ENCODE assay signal across 15 cellular contexts in the genomic region with DNA sequence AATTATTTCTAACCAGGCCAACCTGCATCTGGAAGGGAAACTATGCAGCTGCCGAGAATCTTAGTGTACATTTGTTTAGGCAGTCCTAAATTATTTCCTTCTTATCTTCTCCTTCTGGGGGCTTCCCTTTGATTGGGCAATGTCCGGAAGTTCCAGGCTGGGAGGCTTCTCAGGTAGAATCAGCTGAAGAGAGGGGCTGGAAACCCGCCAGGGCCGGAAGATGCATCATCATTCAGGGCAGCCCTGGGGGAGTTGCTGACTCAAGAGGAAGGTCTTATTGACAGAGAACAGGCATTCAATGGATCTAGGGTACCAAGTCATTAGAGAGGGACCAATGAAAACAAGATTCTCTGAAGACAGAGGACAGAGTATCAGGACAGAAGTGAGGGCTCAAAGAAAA.
A peak's percentile ranks its signal among the peaks of the same experiment; 100 is the strongest.
DNase-seq lines count a peak whose midpoint lies in the region; ATAC-seq and TF ChIP-seq lines count a peak whose summit lies in the region.
"Had no signal": no experiment of that assay in that cellular context is flagged by ENCODE, and none has a peak within 500 bp of the region (broad histone marks: within the 10 kb centered on the region; RNA-seq: fewer than 3 reads in every experiment).

No MANE protein-coding gene starts in this region.

- TF ChIP-seq CTCF in AG04450 (IDR thresholded peaks at IDR 0.05; ENCODE audit: low read depth, low read length): no peak

- CTCF ChIA-PET in AG04450 (lab: Charles Lee): interaction anchor here (0.5 to 0.6 kb wide), 2 partner anchors 9 to 223 kb away, joined by 3 to 6 read pairs; no protein-coding TSS in a partner anchor
- CTCF ChIA-PET in CD4-positive, alpha-beta memory T cell (lab: Charles Lee; ENCODE audit: partially characterized antibody): no interaction called here

- peaks cover 0 to 4% (median 0%) of the 10 kb centered on the region in 8 donors for H3K9me3 Mint-ChIP-seq in CD4-positive, alpha-beta memory T cell
- H3K9me3 Mint-ChIP-seq: nephron had no signal

- no peak overlapping the region for H3K4me3 Mint-ChIP-seq in CD4-positive, alpha-beta memory T cell
- H3K4me3 Mint-ChIP-seq: effector memory CD8-positive, alpha-beta T cell; IgD-negative memory B cell; nephron had no signal

- no peaks in the 10 kb centered on the region for H3K4me1 ChIP-seq in CD4-positive, alpha-beta memory T cell (ENCODE audit: insufficient read depth, low read length)

- H3K36me3 Mint-ChIP-seq in CD4-positive, alpha-beta memory T cell: no peaks in the 10 kb centered on the region
- H3K36me3 Mint-ChIP-seq: IgD-negative memory B cell had no signal

- H3K27ac ChIP-seq in AG04450 (ENCODE audit: low read depth, low read length): peak overlapping the region; percentile 49
- no peak overlapping the region for H3K27ac ChIP-seq in CD4-positive, alpha-beta memory T cell (ENCODE audit: low read depth, low read length)
- H3K27ac ChIP-seq: heart right ventricle had no signal

- H3K27me3 ChIP-seq in AG04450 (ENCODE audit: control insufficient read depth, insufficient read depth, low read length): no peaks in the 10 kb centered on the region
- H3K27me3 ChIP-seq in CD4-positive, alpha-beta memory T cell (ENCODE audit: insufficient read depth, low read length): no peaks in the 10 kb centered on the region
- H3K27me3 ChIP-seq: heart right ventricle had no signal

- H3K36me3 ChIP-seq in CD4-positive, alpha-beta memory T cell (ENCODE audit: insufficient read depth, low read length): no peaks in the 10 kb centered on the region
- H3K36me3 ChIP-seq: heart right ventricle had no signal

- POLR2A ChIA-PET in AG04450 (lab: Yijun Ruan, JAX): interaction anchor here (2.1 kb wide), 1 partner anchor 136 kb away, joined by 8 read pairs; no protein-coding TSS in a partner anchor
- POLR2A ChIA-PET in CD4-positive, alpha-beta memory T cell (lab: Charles Lee; ENCODE audit: partially characterized antibody): no interaction called here

- H3K27me3 Mint-ChIP-seq in CD4-positive, alpha-beta memory T cell: peaks cover 0 to 5% of the 10 kb centered on the region in 2 donors

- H3K9me3 ChIP-seq in AG04450 (ENCODE audit: control insufficient read depth, insufficient read depth, low read length): no peaks in the 10 kb centered on the region
- H3K9me3 ChIP-seq in CD4-positive, alpha-beta memory T cell (ENCODE audit: control insufficient read depth in 1 of 2, low read length in 2 of 2): no peaks in the 10 kb centered on the region
- H3K9me3 ChIP-seq: heart right ventricle had no signal

- peaks cover 0 to 13% (median 0%) of the 10 kb centered on the region in 4 donors for H3K4me1 Mint-ChIP-seq in CD4-positive, alpha-beta memory T cell
- H3K4me1 Mint-ChIP-seq: IgD-negative memory B cell had no signal

- H3K4me3 ChIP-seq in AG04450 (ENCODE audit: low read depth, low read length): no peak overlapping the region
- no peak overlapping the region for H3K4me3 ChIP-seq in CD4-positive, alpha-beta memory T cell (ENCODE audit: low read length in 2 of 2)
- H3K4me3 ChIP-seq: heart right ventricle had no signal

- H3K27ac Mint-ChIP-seq in CD4-positive, alpha-beta memory T cell: no peak overlapping the region
- H3K27ac Mint-ChIP-seq: effector memory CD8-positive, alpha-beta T cell; IgD-negative memory B cell had no signal

- intact Hi-C loops in CD4-positive, alpha-beta memory T cell (cut with micrococcal nuclease): no loop called here

- ATAC-seq in GM19035 (IDR thresholded peaks at IDR 0.05; ENCODE audit: unreplicated experiment) (no peak), GM21786 (IDR thresholded peaks at IDR 0.05; ENCODE audit: unreplicated experiment) (no peak), HG03460 (IDR thresholded peaks at IDR 0.05; ENCODE audit: unreplicated experiment) (no peak)
- ATAC-seq: effector memory CD8-positive, alpha-beta T cell had no signal

- DNase-seq in AG04450 (ENCODE audit: low read depth, low spot score) (no peak), HS-27A (ENCODE audit: low read depth) (peak; percentile 19), T1000 (lab: John Stamatoyannopoulos, UW) (peak; percentile 15), glomerular visceral epithelial cell (ENCODE audit: extremely low spot score) (peak; percentile 26)
- no peak for DNase-seq in CD4-positive, alpha-beta memory T cell
- DNase-seq: activated T-cell treated with anti-CD3 and anti-CD28 coated beads for 4 hours; C1 segment of cervical spinal cord; effector memory CD8-positive, alpha-beta T cell; NCI-H146 had no signal

Comparison
In these comparisons a context has a peak if more than half of its experiments do, and no peak if none do; other contexts are left out.
1. DNase-seq: peak in HS-27A (single experiment), T1000 (single experiment) and glomerular visceral epithelial cell (single experiment); none in AG04450 (single experiment) and CD4-positive, alpha-beta memory T cell (0 of 5).